Comparison of ENCODE assay signal across 20 cellular contexts in genomic region chr1:119351997-119352396, GRCh38. TPM values are rescaled to one million over a fixed set of nuclear protein-coding genes. Genes with fewer than 3 reads are reported as not detected.
A peak's percentile ranks its signal among the peaks of the same experiment; 100 is the strongest.
DNase-seq lines count a peak whose midpoint lies in the region; TF ChIP-seq lines count a peak whose summit lies in the region.
"Had no signal": no experiment of that assay in that cellular context is flagged by ENCODE, and none has a peak within 500 bp of the region (broad histone marks: within the 10 kb centered on the region; RNA-seq: fewer than 3 reads in every experiment).

No MANE protein-coding gene starts in this region.

- H3K9me3 ChIP-seq in SJCRH30 (replicated peaks) = no peaks in the 10 kb centered on the region; the same call in 1 of the 2 replicates

- DNase-seq in LHCN-M2 (ENCODE audit: low read depth) (peak; percentile 21), SJCRH30 (peak; percentile 47 to 78), epithelial cell of esophagus (ENCODE audit: low read depth) (peak; percentile 27), HPDE6-E6E7 (ENCODE audit: extremely low spot score) (no peak), GM20000 (ENCODE audit: low spot score) (no peak), NCI-H1694 (lab: John Stamatoyannopoulos, UW) (no peak)
- DNase-seq: C1 segment of cervical spinal cord; Calu3; CD4-positive, alpha-beta memory T cell; COR-L47; DMS53; DMS79 treated with DMSO at 0.1 percent for 48 hours; GM23248; H7; HCEC 1CT had no signal

- no peak for TF ChIP-seq CTCF in epithelial cell of esophagus (IDR thresholded peaks at IDR 0.05; ENCODE audit: insufficient read depth, low read depth, low read length, missing control alignments)
- no peak for TF ChIP-seq CTCF in GM20000 (IDR thresholded peaks at IDR 0.05; ENCODE audit: extremely low read depth, missing control alignments)

- peak overlapping the region; percentile 37 for H3K27ac ChIP-seq in SJCRH30
- H3K27ac ChIP-seq: GM23248 had no signal

- H3K36me3 ChIP-seq in SJCRH30 = no peaks in the 10 kb centered on the region

- peaks cover 18% of the 10 kb centered on the region for H3K4me1 ChIP-seq in SJCRH30

- H3K27me3 ChIP-seq in SJCRH30 = no peaks in the 10 kb centered on the region

- no peak overlapping the region for H3K4me3 ChIP-seq in SJCRH30
- no peak overlapping the region for H3K4me3 ChIP-seq in epithelial cell of esophagus (ENCODE audit: low read length)
- H3K4me3 ChIP-seq: GM23248 had no signal

RNA-seq across cellular contexts. Expression of gene HAO2, which starts 16.6 kb away (rescaled TPM):
- total RNA-seq in LHCN-M2 (2014; rRNA removed) = not detected in 2 replicates
- polyA plus RNA-seq in LHCN-M2 (2012) = not detected
- not detected in 2 replicates for total RNA-seq in SJCRH30 (2014; rRNA removed; shearing (Covaris generic))
- total RNA-seq: A172; A673; Calu3; CD4-positive, alpha-beta memory T cell; Daoy; GM23248; H1 had no signal
- polyA plus RNA-seq: BJ; CD4-positive, alpha-beta memory T cell; GM23248; H1 had no signal

Comparison
In these comparisons a context has a peak if more than half of its experiments do, and no peak if none do; other contexts are left out.
1. DNase-seq: peak in LHCN-M2 (single experiment), SJCRH30 (2 of 2) and epithelial cell of esophagus (single experiment); none in HPDE6-E6E7 (single experiment), GM20000 (single experiment) and NCI-H1694 (single experiment).